Comparison of ENCODE assay signal across 26 cellular contexts in genomic region chr22:37127350-37127878, GRCh38. TPM values are rescaled to one million over a fixed set of nuclear protein-coding genes. Genes with fewer than 3 reads are reported as not detected.
DNase-seq lines count a peak whose midpoint lies in the region; ATAC-seq lines count a peak whose summit lies in the region.
"Had no signal": no experiment of that assay in that cellular context is flagged by ENCODE, and none has a peak within 500 bp of the region (broad histone marks: within the 10 kb centered on the region; RNA-seq: fewer than 3 reads in every experiment).

No MANE protein-coding gene starts in this region.

- DNase-seq in stimulated activated naive CD8-positive, alpha-beta T cell treated with anti-CD3 and anti-CD28 coated beads, Interleukin-15, Interleukin-2, amounts not matched to agents 100 U/mL and 50 U/mL, for 24 hours, result no peak
- no peak for DNase-seq in activated CD4-positive, alpha-beta memory T cell treated with anti-CD3 and anti-CD28 coated beads, Interleukin-2, amount 10 ng/mL, durations not matched to agents 7 days and 5 days
- no peak for DNase-seq in immature natural killer cell
- DNase-seq in Karpas-422, result no peak
- no peak for DNase-seq in islet precursor cell
- DNase-seq: activated effector memory CD4-positive, alpha-beta T cell treated with Interleukin-2 at 50 U/mL for 16 hours; central memory CD4-positive, alpha-beta T cell; DMS79; dorsolateral prefrontal cortex; HFFc6; left colon; NCI-H1436 treated with DMSO at 0.1 percent for 48 hours; NCI-H524 treated with DMSO at 0.1 percent for 48 hours; psoas muscle; stimulated activated CD4-positive, alpha-beta T cell treated with anti-CD3 and anti-CD28 coated beads, Interleukin-1b, Interleukin-23, amount 100 ng/mL, for 48 hours; T1000 had no signal

- H3K4me3 Mint-ChIP-seq in stimulated activated naive CD8-positive, alpha-beta T cell treated with anti-CD3 and anti-CD28 coated beads, Interleukin-15, Interleukin-2, amounts not matched to agents 100 ng/mL and 50 ng/mL, for 24 hours, result no peak overlapping the region
- no peak overlapping the region for H3K4me3 Mint-ChIP-seq in activated CD4-positive, alpha-beta memory T cell treated with anti-CD3 and anti-CD28 coated beads, Interleukin-2, amount 10 ng/mL, durations not matched to agents 7 days and 5 days
- H3K4me3 Mint-ChIP-seq in immature natural killer cell, result peak overlapping the region in 2 of 5 donors; percentile 42 to 58
- H3K4me3 Mint-ChIP-seq: HFFc6, WTC11 had no signal

- H3K36me3 Mint-ChIP-seq in stimulated activated naive CD8-positive, alpha-beta T cell treated with anti-CD3 and anti-CD28 coated beads, Interleukin-15, Interleukin-2, amounts not matched to agents 100 ng/mL and 50 ng/mL, for 24 hours (ENCODE audit: low read depth), result peaks cover 39% of the 10 kb centered on the region
- peaks cover 83% of the 10 kb centered on the region for H3K36me3 Mint-ChIP-seq in activated CD4-positive, alpha-beta memory T cell treated with anti-CD3 and anti-CD28 coated beads, Interleukin-2, amount 10 ng/mL, durations not matched to agents 7 days and 5 days (ENCODE audit: low read depth)
- peaks cover 8 to 33% (median 9%) of the 10 kb centered on the region in 3 donors for H3K36me3 Mint-ChIP-seq in immature natural killer cell
- H3K36me3 Mint-ChIP-seq: WTC11 had no signal

- no peaks in the 10 kb centered on the region for H3K9me3 ChIP-seq in Karpas-422 (ENCODE audit: low read length)
- H3K9me3 ChIP-seq: ascending aorta, psoas muscle, SK-N-SH, thoracic aorta had no signal

- no peaks in the 10 kb centered on the region for H3K9me3 Mint-ChIP-seq in stimulated activated naive CD8-positive, alpha-beta T cell treated with anti-CD3 and anti-CD28 coated beads, Interleukin-15, Interleukin-2, amounts not matched to agents 100 ng/mL and 50 ng/mL, for 24 hours
- H3K9me3 Mint-ChIP-seq in activated CD4-positive, alpha-beta memory T cell treated with anti-CD3 and anti-CD28 coated beads, Interleukin-2, amount 10 ng/mL, durations not matched to agents 7 days and 5 days, result no peaks in the 10 kb centered on the region
- H3K9me3 Mint-ChIP-seq in immature natural killer cell, result no peaks in the 10 kb centered on the region
- H3K9me3 Mint-ChIP-seq: HFFc6, WTC11 had no signal

- H3K36me3 ChIP-seq in Karpas-422 (ENCODE audit: insufficient read depth, low read length), result no peaks in the 10 kb centered on the region
- H3K36me3 ChIP-seq: ascending aorta, thoracic aorta had no signal

- no peaks in the 10 kb centered on the region for H3K27me3 ChIP-seq in Karpas-422 (ENCODE audit: low read length)
- H3K27me3 ChIP-seq: ascending aorta had no signal

- peak overlapping the region; percentile 72 for H3K27ac Mint-ChIP-seq in stimulated activated naive CD8-positive, alpha-beta T cell treated with anti-CD3 and anti-CD28 coated beads, Interleukin-15, Interleukin-2, amounts not matched to agents 100 ng/mL and 50 ng/mL, for 24 hours
- peak overlapping the region; percentile 59 for H3K27ac Mint-ChIP-seq in activated CD4-positive, alpha-beta memory T cell treated with anti-CD3 and anti-CD28 coated beads, Interleukin-2, amount 10 ng/mL, durations not matched to agents 7 days and 5 days
- peak overlapping the region; percentile 87 to 99 (median 92) for H3K27ac Mint-ChIP-seq in immature natural killer cell
- H3K27ac Mint-ChIP-seq: HFFc6, WTC11 had no signal

- 0 out of 2 replicates have a peak, but pooled peaks cover 3% of the 10 kb centered on the region for H4K20me1 ChIP-seq in Karpas-422 (ENCODE audit: insufficient read depth, low read depth, low read length)

- no peak for ATAC-seq in stimulated activated naive CD8-positive, alpha-beta T cell treated with anti-CD3 and anti-CD28 coated beads, Interleukin-15, Interleukin-2, amounts not matched to agents 100 U/mL and 50 U/mL, for 24 hours
- no peak for ATAC-seq in GM21528 (IDR thresholded peaks at IDR 0.05; ENCODE audit: low FRiP score, unreplicated experiment)
- ATAC-seq: psoas muscle had no signal

- no peak overlapping the region for H3K9ac ChIP-seq in Karpas-422 (ENCODE audit: low read length)
- H3K9ac ChIP-seq: SK-N-SH had no signal

- CTCF ChIA-PET in activated CD4-positive, alpha-beta memory T cell treated with anti-CD3 and anti-CD28 coated beads, Interleukin-2, amount 10 ng/mL, durations not matched to agents 7 days and 5 days (lab: Charles Lee), result interaction anchor here (1.3 to 2.3 kb wide), 7 partner anchors 10 to 72 kb away, joined by 4 to 7 read pairs (median 4); no protein-coding TSS in a partner anchor

- H3K27me3 Mint-ChIP-seq in stimulated activated naive CD8-positive, alpha-beta T cell treated with anti-CD3 and anti-CD28 coated beads, Interleukin-15, Interleukin-2, amounts not matched to agents 100 ng/mL and 50 ng/mL, for 24 hours, result no peaks in the 10 kb centered on the region
- no peaks in the 10 kb centered on the region for H3K27me3 Mint-ChIP-seq in activated CD4-positive, alpha-beta memory T cell treated with anti-CD3 and anti-CD28 coated beads, Interleukin-2, amount 10 ng/mL, durations not matched to agents 7 days and 5 days
- H3K27me3 Mint-ChIP-seq in immature natural killer cell (ENCODE audit: low read depth in 3 of 3), result peaks cover 20 to 43% (median 26%) of the 10 kb centered on the region in 3 donors

- H3K79me2 ChIP-seq in Karpas-422 (ENCODE audit: low read length), result no peaks in the 10 kb centered on the region

- no peak overlapping the region for H3K27ac ChIP-seq in Karpas-422 (ENCODE audit: low read length)
- H3K27ac ChIP-seq: ascending aorta, dorsolateral prefrontal cortex, psoas muscle, RWPE1, thoracic aorta had no signal

- POLR2A ChIA-PET in activated CD4-positive, alpha-beta memory T cell treated with anti-CD3 and anti-CD28 coated beads, Interleukin-2, amount 10 ng/mL, durations not matched to agents 7 days and 5 days (lab: Charles Lee), result interaction anchor here (1.0 to 25.4 kb wide), 7 partner anchors 13 to 72 kb away, joined by 3 to 502 read pairs (median 5); partner anchors contain the start of gene IL2RB

- H3K9me2 ChIP-seq in Karpas-422 (replicated peaks; ENCODE audit: insufficient read depth, low read length), result no peaks in the 10 kb centered on the region
- H3K9me2 ChIP-seq: SK-N-SH had no signal

- H3K4me1 ChIP-seq in Karpas-422 (ENCODE audit: low read length), result no peaks in the 10 kb centered on the region
- H3K4me1 ChIP-seq: ascending aorta, psoas muscle had no signal

- no peak overlapping the region for H3K4me3 ChIP-seq in Karpas-422 (ENCODE audit: low read length)
- H3K4me3 ChIP-seq: ascending aorta, dorsolateral prefrontal cortex, K562, psoas muscle, thoracic aorta had no signal

- peaks cover 51% of the 10 kb centered on the region for H3K4me1 Mint-ChIP-seq in stimulated activated naive CD8-positive, alpha-beta T cell treated with anti-CD3 and anti-CD28 coated beads, Interleukin-15, Interleukin-2, amounts not matched to agents 100 ng/mL and 50 ng/mL, for 24 hours (ENCODE audit: low read depth)
- H3K4me1 Mint-ChIP-seq in activated CD4-positive, alpha-beta memory T cell treated with anti-CD3 and anti-CD28 coated beads, Interleukin-2, amount 10 ng/mL, durations not matched to agents 7 days and 5 days, result peaks cover 51% of the 10 kb centered on the region
- peaks cover 82 to 84% of the 10 kb centered on the region in 2 donors for H3K4me1 Mint-ChIP-seq in immature natural killer cell

- H3K4me2 ChIP-seq in Karpas-422 (ENCODE audit: low read depth, low read length, poor library complexity, severe bottlenecking), result no peak overlapping the region
- H3K4me2 ChIP-seq: SK-N-SH had no signal

- H2AFZ ChIP-seq in Karpas-422 (ENCODE audit: low read length), result no peak overlapping the region

RNA-seq across cellular contexts. Expression of gene TMPRSS6, which starts 17.9 kb away (rescaled TPM):
- 10 to 100 TPM; 14.0 to 14.7 TPM for total RNA-seq in activated CD4-positive, alpha-beta memory T cell treated with anti-CD3 and anti-CD28 coated beads, Interleukin-2, amount 10 ng/mL, durations not matched to agents 7 days and 5 days
- polyA plus RNA-seq in immature natural killer cell, result under 1 TPM in 2 of 3 donors, not detected in 1; 0.28 to 0.52 TPM
- total RNA-seq in Karpas-422 (2014; rRNA removed; shearing (Covaris generic); ENCODE audit: low replicate concordance), result not detected in 2 replicates
- total RNA-seq: ascending aorta, dorsolateral prefrontal cortex, HFFc6, K562, psoas muscle, skeletal muscle tissue, thoracic aorta had no signal
- polyA plus RNA-seq: neural cell, psoas muscle, SK-N-SH had no signal

RNA-seq across cellular contexts. Expression of gene IL2RB, which starts 22.3 kb away (rescaled TPM):
- 100 to 1,000 TPM; 320 to 323 TPM for total RNA-seq in activated CD4-positive, alpha-beta memory T cell treated with anti-CD3 and anti-CD28 coated beads, Interleukin-2, amount 10 ng/mL, durations not matched to agents 7 days and 5 days
- polyA plus RNA-seq in immature natural killer cell, result 1,000 to 10,000 TPM in 1 of 3 donors, 100 to 1,000 TPM in 2; 863 to 2,762 (median 893) TPM
- 0.25 TPM in 1 of 2 replicates, not detected in the other for total RNA-seq in Karpas-422 (2014; rRNA removed; shearing (Covaris generic); ENCODE audit: low replicate concordance)
- total RNA-seq: HFFc6 had no signal
- polyA plus RNA-seq: neural cell had no signal

Comparison
In these comparisons a context has a peak if more than half of its experiments do, and no peak if none do; other contexts are left out.
1. RNA of gene TMPRSS6, which starts 17.9 kb away (total RNA-seq): 14.0 to 14.7 TPM in activated CD4-positive, alpha-beta memory T cell treated with anti-CD3 and anti-CD28 coated beads, Interleukin-2, amount 10 ng/mL, durations not matched to agents 7 days and 5 days; not detected in Karpas-422; every median in the first group is over 10 times any median in the second.
2. RNA of gene IL2RB, which starts 22.3 kb away (total RNA-seq): 320 to 323 TPM in activated CD4-positive, alpha-beta memory T cell treated with anti-CD3 and anti-CD28 coated beads, Interleukin-2, amount 10 ng/mL, durations not matched to agents 7 days and 5 days; 0.25 TPM in Karpas-422; every median in the first group is over 100 times any median in the second.
3. Peak in every context shown above with its lines, with median percentiles within 50 percentile points of each other: H3K27ac Mint-ChIP-seq.